Comparison of ENCODE assay signal across 31 cellular contexts in genomic region chr1:154622503-154623039, GRCh38. TPM values are rescaled to one million over a fixed set of nuclear protein-coding genes. Genes with fewer than 3 reads are reported as not detected.
DNase-seq lines count a peak whose midpoint lies in the region; ATAC-seq and TF ChIP-seq lines count a peak whose summit lies in the region.
"Had no signal": no experiment of that assay in that cellular context is flagged by ENCODE, and none has a peak within 500 bp of the region (broad histone marks: within the 10 kb centered on the region; RNA-seq: fewer than 3 reads in every experiment).

No MANE protein-coding gene starts in this region.

- no peaks in the 10 kb centered on the region for H3K27me3 Mint-ChIP-seq in activated T-cell treated with anti-CD3 and anti-CD28 coated beads, Interleukin-2, amount 50 U/mL, for 24 hours
- H3K27me3 Mint-ChIP-seq in CD4-positive, alpha-beta memory T cell, result no peaks in the 10 kb centered on the region
- H3K27me3 Mint-ChIP-seq: activated B cell treated with CpG ODN at 0.5 μM for 24 hours; activated CD4-positive, alpha-beta memory T cell treated with anti-CD3 and anti-CD28 coated beads for 36 hours; IgD-negative memory B cell; natural killer cell treated with Interleukin-12 subunit alpha and Interleukin-12 subunit beta and Interleukin-15 and Interleukin-18, amount 100 ng/mL, for 72 hours had no signal

- peaks cover 33% of the 10 kb centered on the region for H3K4me1 ChIP-seq in CD4-positive, alpha-beta memory T cell (ENCODE audit: insufficient read depth, low read length)
- H3K4me1 ChIP-seq in SJCRH30, result peaks cover 47% of the 10 kb centered on the region
- no peaks in the 10 kb centered on the region for H3K4me1 ChIP-seq in foreskin keratinocyte

- H3K27ac Mint-ChIP-seq in activated T-cell treated with anti-CD3 and anti-CD28 coated beads, Interleukin-2, amount 50 U/mL, for 24 hours, result peak overlapping the region; percentile 63
- peak overlapping the region in 4 of 7 donors; percentile 4 to 30 (median 23) for H3K27ac Mint-ChIP-seq in CD4-positive, alpha-beta memory T cell
- H3K27ac Mint-ChIP-seq: activated B cell treated with CpG ODN at 0.5 μM for 24 hours; activated CD4-positive, alpha-beta memory T cell treated with anti-CD3 and anti-CD28 coated beads for 36 hours had no signal

- H3K4me1 Mint-ChIP-seq in activated T-cell treated with anti-CD3 and anti-CD28 coated beads, Interleukin-2, amount 50 U/mL, for 24 hours (ENCODE audit: low read depth), result peaks cover 67% of the 10 kb centered on the region
- peaks cover 25 to 57% (median 43%) of the 10 kb centered on the region in 4 donors for H3K4me1 Mint-ChIP-seq in CD4-positive, alpha-beta memory T cell

- H3K27ac ChIP-seq in CD4-positive, alpha-beta memory T cell (ENCODE audit: low read depth, low read length), result no peak overlapping the region
- H3K27ac ChIP-seq in SJCRH30, result peak overlapping the region; percentile 84
- H3K27ac ChIP-seq in foreskin keratinocyte, result no peak overlapping the region
- H3K27ac ChIP-seq: ovary, PC-9, tibial artery had no signal

- H3K36me3 Mint-ChIP-seq in activated T-cell treated with anti-CD3 and anti-CD28 coated beads, Interleukin-2, amount 50 U/mL, for 24 hours (ENCODE audit: low read depth), result peaks cover 75% of the 10 kb centered on the region
- H3K36me3 Mint-ChIP-seq in CD4-positive, alpha-beta memory T cell, result peaks cover 9 to 35% of the 10 kb centered on the region in 2 donors

- no peaks in the 10 kb centered on the region for H3K9me3 ChIP-seq in CD4-positive, alpha-beta memory T cell (ENCODE audit: control insufficient read depth in 1 of 2, low read length in 2 of 2)
- no peaks in the 10 kb centered on the region for H3K9me3 ChIP-seq in SJCRH30 (replicated peaks)
- H3K9me3 ChIP-seq: left lung, ovary, tibial artery had no signal

- TF ChIP-seq CTCF in foreskin keratinocyte (conservative IDR thresholded peaks at IDR 0.05), result no peak
- no peak for TF ChIP-seq CTCF in GM20000 (IDR thresholded peaks at IDR 0.05; ENCODE audit: extremely low read depth, missing control alignments)

- H3K4me3 Mint-ChIP-seq in activated T-cell treated with anti-CD3 and anti-CD28 coated beads, Interleukin-2, amount 50 U/mL, for 24 hours, result no peak overlapping the region
- no peak overlapping the region for H3K4me3 Mint-ChIP-seq in CD4-positive, alpha-beta memory T cell
- H3K4me3 Mint-ChIP-seq: activated B cell treated with CpG ODN at 0.5 μM for 24 hours; activated CD4-positive, alpha-beta memory T cell treated with anti-CD3 and anti-CD28 coated beads for 36 hours; H9; natural killer cell treated with Interleukin-12 subunit alpha and Interleukin-12 subunit beta and Interleukin-15 and Interleukin-18, amount 100 ng/mL, for 72 hours had no signal

- POLR2A ChIA-PET in CD4-positive, alpha-beta memory T cell (lab: Charles Lee; ENCODE audit: partially characterized antibody), result interaction anchor here (1.0 to 1.6 kb wide), 2 partner anchors 12 to 322 kb away, joined by 3 to 4 read pairs; no protein-coding TSS in a partner anchor

- H3K4me3 ChIP-seq in CD4-positive, alpha-beta memory T cell (ENCODE audit: low read length in 2 of 2), result no peak overlapping the region
- no peak overlapping the region for H3K4me3 ChIP-seq in SJCRH30
- H3K4me3 ChIP-seq: dorsolateral prefrontal cortex, left lung, ovary, PC-9, smooth muscle cell, tibial artery had no signal

- intact Hi-C loops in CD4-positive, alpha-beta memory T cell (cut with micrococcal nuclease), result no loop called here

- no peaks in the 10 kb centered on the region for H3K36me3 ChIP-seq in CD4-positive, alpha-beta memory T cell (ENCODE audit: insufficient read depth, low read length)
- H3K36me3 ChIP-seq in SJCRH30, result peaks cover 4% of the 10 kb centered on the region; the same call in 1 of the 2 replicates
- H3K36me3 ChIP-seq: ovary, tibial artery had no signal

- CTCF ChIA-PET in CD4-positive, alpha-beta memory T cell (lab: Charles Lee; ENCODE audit: partially characterized antibody), result interaction anchor here (1.5 kb wide), 1 partner anchor 12 kb away, joined by 5 read pairs; no protein-coding TSS in a partner anchor

- ATAC-seq in foreskin keratinocyte, result no peak
- ATAC-seq: natural killer cell treated with Interleukin-12 subunit alpha and Interleukin-12 subunit beta and Interleukin-15 and Interleukin-18, amount 100 ng/mL, for 72 hours had no signal

- H3K9me3 Mint-ChIP-seq in activated T-cell treated with anti-CD3 and anti-CD28 coated beads, Interleukin-2, amount 50 U/mL, for 24 hours, result no peaks in the 10 kb centered on the region
- no peaks in the 10 kb centered on the region for H3K9me3 Mint-ChIP-seq in CD4-positive, alpha-beta memory T cell
- H3K9me3 Mint-ChIP-seq: activated B cell treated with CpG ODN at 0.5 μM for 24 hours; activated CD4-positive, alpha-beta memory T cell treated with anti-CD3 and anti-CD28 coated beads for 36 hours; H9; IgD-negative memory B cell; natural killer cell treated with Interleukin-12 subunit alpha and Interleukin-12 subunit beta and Interleukin-15 and Interleukin-18, amount 100 ng/mL, for 72 hours had no signal

- H3K27me3 ChIP-seq in CD4-positive, alpha-beta memory T cell (ENCODE audit: insufficient read depth, low read length), result no peaks in the 10 kb centered on the region
- H3K27me3 ChIP-seq in SJCRH30, result no peaks in the 10 kb centered on the region
- no peaks in the 10 kb centered on the region for H3K27me3 ChIP-seq in foreskin keratinocyte
- H3K27me3 ChIP-seq: dorsolateral prefrontal cortex, left lung, ovary, tibial artery had no signal

- no peak for DNase-seq in activated T-cell treated with anti-CD3 and anti-CD28 coated beads, Interleukin-2, amount 50 U/mL, for 24 hours
- no peak for DNase-seq in activated T-cell treated with anti-CD3 and anti-CD28 coated beads, Interleukin-2, amount 50 U/mL, for 48 hours
- no peak for DNase-seq in CD4-positive, alpha-beta memory T cell
- DNase-seq in SJCRH30 (no peak), foreskin keratinocyte (peak; percentile 54 to 81), NCI-H524 (lab: John Stamatoyannopoulos, UW) (no peak), DMS79 (lab: John Stamatoyannopoulos, UW) (no peak), GM20000 (ENCODE audit: low spot score) (no peak)
- DNase-seq: activated B cell treated with CpG ODN at 0.5 μM for 24 hours; activated CD4-positive, alpha-beta memory T cell treated with anti-CD3 and anti-CD28 coated beads for 36 hours; activated naive CD4-positive, alpha-beta T cell; amygdala; dorsolateral prefrontal cortex; H9; midbrain; NCI-H1105 treated with DMSO at 0.1 percent for 48 hours; NCI-H2029; NCI-H526 treated with DMSO at 0.1 percent for 48 hours; ovary; PC-9; retina; SHP77 treated with DMSO at 0.1 percent for 48 hours; stimulated activated CD4-positive, alpha-beta T cell treated with anti-CD3 and anti-CD28 coated beads, Interleukin-2, amount 100 ng/mL, for 24 hours; SW 1271; tibial artery had no signal

RNA-seq across cellular contexts. Expression of gene ADAR, which starts 14.6 kb away (rescaled TPM):
- 100 to 1,000 TPM; 240 to 247 TPM for total RNA-seq in CD4-positive, alpha-beta memory T cell
- 100 to 1,000 TPM in 1 of 2 donors, 10 to 100 TPM in 1; 64.4 to 162 TPM for polyA plus RNA-seq in CD4-positive, alpha-beta memory T cell
- 102 and 104 TPM in 2 replicates for total RNA-seq in SJCRH30 (2014; rRNA removed; shearing (Covaris generic))
- total RNA-seq in foreskin keratinocyte, result 154 and 166 TPM in 2 replicates
- 46.0 and 49.4 TPM in 2 replicates for polyA plus RNA-seq in foreskin keratinocyte

RNA-seq across cellular contexts. Expression of gene CHRNB2, which starts 55.0 kb away (rescaled TPM):
- not detected for total RNA-seq in CD4-positive, alpha-beta memory T cell
- not detected for polyA plus RNA-seq in CD4-positive, alpha-beta memory T cell
- total RNA-seq in SJCRH30 (2014; rRNA removed; shearing (Covaris generic)), result 0.08 TPM in 2 replicates
- 0.03 and 0.07 TPM in 2 replicates for total RNA-seq in foreskin keratinocyte
- polyA plus RNA-seq in foreskin keratinocyte, result 0.02 and 0.07 TPM in 2 replicates
- total RNA-seq: activated B cell treated with CpG ODN at 0.5 μM for 24 hours; activated CD4-positive, alpha-beta memory T cell treated with anti-CD3 and anti-CD28 coated beads for 36 hours; fibroblast of lung; M059J; natural killer cell treated with Interleukin-12 subunit alpha and Interleukin-12 subunit beta and Interleukin-15 and Interleukin-18, amount 100 ng/mL, for 72 hours; PC-9; smooth muscle cell had no signal
- polyA plus RNA-seq: smooth muscle cell had no signal

Comparison
In these comparisons a context has a peak if more than half of its experiments do, and no peak if none do; other contexts are left out.
1. DNase-seq: peak in foreskin keratinocyte (2 of 2); none in activated T-cell treated with anti-CD3 and anti-CD28 coated beads, Interleukin-2, amount 50 U/mL, for 24 hours (single experiment), activated T-cell treated with anti-CD3 and anti-CD28 coated beads, Interleukin-2, amount 50 U/mL, for 48 hours (0 of 2), CD4-positive, alpha-beta memory T cell (0 of 5), SJCRH30 (0 of 2), NCI-H524 (0 of 2), DMS79 (single experiment) and GM20000 (single experiment).